8 cellular contexts compared by ENCODE assay signal in genomic region chr11:113806403-113806802, GRCh38. TPM values are rescaled to one million over a fixed set of nuclear protein-coding genes. Genes with fewer than 3 reads are reported as not detected.
DNase-seq lines count a peak whose midpoint lies in the region; ATAC-seq and TF ChIP-seq lines count a peak whose summit lies in the region.

No MANE protein-coding gene starts in this region.

- TF ChIP-seq CTCF in foreskin fibroblast (IDR thresholded peaks at IDR 0.05; ENCODE audit: low read depth, low read length) = peak; percentile 38
- TF ChIP-seq CTCF in spleen (IDR thresholded peaks at IDR 0.05 in 8 of 11, conservative IDR thresholded peaks at IDR 0.05 in 3 of 11) = peak in 9 of 11 experiments; percentile 19 to 60 (median 37)

- H3K4me3 Mint-ChIP-seq in T-helper 17 cell = no peak overlapping the region

- intact Hi-C loops in spleen (cut with DNase I; ENCODE audit: low total_unique reads) = no loop called here

- DNase-seq in EL = peak; percentile 18
- peak; percentile 33 to 72 for DNase-seq in HAP-1 (ENCODE audit: low spot score in 2 of 2)
- peak; percentile 33 for DNase-seq in RPMI8226
- peak in 1 of 2 donors; percentile 11 for DNase-seq in foreskin fibroblast
- DNase-seq in spleen = no peak
- no peak for DNase-seq in GOT3 (lab: John Stamatoyannopoulos, UW)
- DNase-seq in activated CD4-positive, alpha-beta T cell treated with anti-CD3 and anti-CD28 coated beads for 1 hour = no peak
- DNase-seq in T-helper 17 cell = no peak

- TF ChIP-seq POLR2A in spleen (IDR thresholded peaks at IDR 0.05) = no peak

- no peaks in the 10 kb centered on the region for H3K27me3 Mint-ChIP-seq in T-helper 17 cell

- H3K36me3 ChIP-seq in HAP-1 (replicated peaks) = peaks cover 58% of the 10 kb centered on the region
- peaks cover 0 to 100% (median 70%) of the 10 kb centered on the region in 6 donors for H3K36me3 ChIP-seq in spleen

- H3K36me3 Mint-ChIP-seq in T-helper 17 cell (ENCODE audit: low read depth) = peaks cover 2% of the 10 kb centered on the region

- no peaks in the 10 kb centered on the region for H3K4me1 Mint-ChIP-seq in T-helper 17 cell

- H3K27ac ChIP-seq in spleen = no peak overlapping the region

- 87 to 98% (median 97%) methylated on average over 2 of the region's 2 CpGs for WGBS in spleen, 5 donors

- H3K27me3 ChIP-seq in HAP-1 (ENCODE audit: low read depth) = no peaks in the 10 kb centered on the region
- no peaks in the 10 kb centered on the region for H3K27me3 ChIP-seq in spleen (replicated peaks in 1 of 7)

- no peaks in the 10 kb centered on the region for H3K4me1 ChIP-seq in HAP-1
- no peaks in the 10 kb centered on the region for H3K4me1 ChIP-seq in spleen

- H3K4me3 ChIP-seq in HAP-1 (no peak overlapping the region), foreskin fibroblast (ENCODE audit: low read depth in 1 of 2, low read length in 2 of 2) (no peak overlapping the region), spleen (no peak overlapping the region)

- no peak for ATAC-seq in T-helper 17 cell

- in situ Hi-C loops in HAP-1 (cut with MboI; ENCODE audit: low sequenced_read_pairs) = no loop called here

- H3K9me3 ChIP-seq in HAP-1 (no peaks in the 10 kb centered on the region), spleen (no peaks in the 10 kb centered on the region), T-helper 17 cell (ENCODE audit: control insufficient read depth, low read length, poor library complexity, severe bottlenecking) (no peaks in the 10 kb centered on the region)

- H3K27ac Mint-ChIP-seq in T-helper 17 cell = no peak overlapping the region

RNA-seq across cellular contexts. Expression of gene CLDN25, which starts 26.8 kb away (rescaled TPM):
- not detected for total RNA-seq in spleen
- polyA plus RNA-seq in spleen = not detected
- not detected for total RNA-seq in T-helper 17 cell

RNA-seq across cellular contexts. Expression of gene ZW10, which starts 32.9 kb away (rescaled TPM):
- 10 to 100 TPM; 10.6 to 15.7 (median 12.2) TPM for total RNA-seq in spleen
- polyA plus RNA-seq in spleen = 1 to 10 TPM; 3.2 to 5.1 (median 3.9) TPM
- 1 to 10 TPM; 4.4 to 5.7 TPM for total RNA-seq in T-helper 17 cell

Comparison
In these comparisons a context has a peak if more than half of its experiments do, and no peak if none do; other contexts are left out.
1. DNase-seq: peak in EL (single experiment), HAP-1 (2 of 2) and RPMI8226 (single experiment); none in spleen (single experiment), GOT3 (single experiment), activated CD4-positive, alpha-beta T cell treated with anti-CD3 and anti-CD28 coated beads for 1 hour (single experiment) and T-helper 17 cell (0 of 3).